ENCODE assay signal across 1 cellular context in genomic region chr5:133993152-133993548, GRCh38.
TF ChIP-seq lines count a peak whose summit lies in the region.

No MANE protein-coding gene starts in this region.

TF ChIP-seq in GM23338, 12 proteins besides CTCF, POLR2A, EP300 and RAD21:
- TF ChIP-seq CREB1 (CRISPR knock-in tag; IDR thresholded peaks at IDR 0.05; ENCODE audit: low read depth) (no peak), STAT1 (IDR thresholded peaks at IDR 0.05; ENCODE audit: unreplicated experiment) (no peak), JUNB (IDR thresholded peaks at IDR 0.05; ENCODE audit: unreplicated experiment) (no peak), EZH2 (IDR thresholded peaks at IDR 0.05; ENCODE audit: low read depth, unreplicated experiment) (no peak), POLR2AphosphoS5 (IDR thresholded peaks at IDR 0.05; ENCODE audit: low read depth) (no peak), NANOG (IDR thresholded peaks at IDR 0.05; ENCODE audit: borderline replicate concordance) (no peak), REST (IDR thresholded peaks at IDR 0.05; ENCODE audit: unreplicated experiment) (no peak), EZH2phosphoT487 (IDR thresholded peaks at IDR 0.05; ENCODE audit: unreplicated experiment) (no peak)
- TF ChIP-seq, protein P1, sequence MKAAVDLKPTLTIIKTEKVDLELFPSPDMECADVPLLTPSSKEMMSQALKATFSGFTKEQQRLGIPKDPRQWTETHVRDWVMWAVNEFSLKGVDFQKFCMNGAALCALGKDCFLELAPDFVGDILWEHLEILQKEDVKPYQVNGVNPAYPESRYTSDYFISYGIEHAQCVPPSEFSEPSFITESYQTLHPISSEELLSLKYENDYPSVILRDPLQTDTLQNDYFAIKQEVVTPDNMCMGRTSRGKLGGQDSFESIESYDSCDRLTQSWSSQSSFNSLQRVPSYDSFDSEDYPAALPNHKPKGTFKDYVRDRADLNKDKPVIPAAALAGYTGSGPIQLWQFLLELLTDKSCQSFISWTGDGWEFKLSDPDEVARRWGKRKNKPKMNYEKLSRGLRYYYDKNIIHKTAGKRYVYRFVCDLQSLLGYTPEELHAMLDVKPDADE (IDR thresholded peaks at IDR 0.05), result no peak
- TF ChIP-seq, protein P2, sequence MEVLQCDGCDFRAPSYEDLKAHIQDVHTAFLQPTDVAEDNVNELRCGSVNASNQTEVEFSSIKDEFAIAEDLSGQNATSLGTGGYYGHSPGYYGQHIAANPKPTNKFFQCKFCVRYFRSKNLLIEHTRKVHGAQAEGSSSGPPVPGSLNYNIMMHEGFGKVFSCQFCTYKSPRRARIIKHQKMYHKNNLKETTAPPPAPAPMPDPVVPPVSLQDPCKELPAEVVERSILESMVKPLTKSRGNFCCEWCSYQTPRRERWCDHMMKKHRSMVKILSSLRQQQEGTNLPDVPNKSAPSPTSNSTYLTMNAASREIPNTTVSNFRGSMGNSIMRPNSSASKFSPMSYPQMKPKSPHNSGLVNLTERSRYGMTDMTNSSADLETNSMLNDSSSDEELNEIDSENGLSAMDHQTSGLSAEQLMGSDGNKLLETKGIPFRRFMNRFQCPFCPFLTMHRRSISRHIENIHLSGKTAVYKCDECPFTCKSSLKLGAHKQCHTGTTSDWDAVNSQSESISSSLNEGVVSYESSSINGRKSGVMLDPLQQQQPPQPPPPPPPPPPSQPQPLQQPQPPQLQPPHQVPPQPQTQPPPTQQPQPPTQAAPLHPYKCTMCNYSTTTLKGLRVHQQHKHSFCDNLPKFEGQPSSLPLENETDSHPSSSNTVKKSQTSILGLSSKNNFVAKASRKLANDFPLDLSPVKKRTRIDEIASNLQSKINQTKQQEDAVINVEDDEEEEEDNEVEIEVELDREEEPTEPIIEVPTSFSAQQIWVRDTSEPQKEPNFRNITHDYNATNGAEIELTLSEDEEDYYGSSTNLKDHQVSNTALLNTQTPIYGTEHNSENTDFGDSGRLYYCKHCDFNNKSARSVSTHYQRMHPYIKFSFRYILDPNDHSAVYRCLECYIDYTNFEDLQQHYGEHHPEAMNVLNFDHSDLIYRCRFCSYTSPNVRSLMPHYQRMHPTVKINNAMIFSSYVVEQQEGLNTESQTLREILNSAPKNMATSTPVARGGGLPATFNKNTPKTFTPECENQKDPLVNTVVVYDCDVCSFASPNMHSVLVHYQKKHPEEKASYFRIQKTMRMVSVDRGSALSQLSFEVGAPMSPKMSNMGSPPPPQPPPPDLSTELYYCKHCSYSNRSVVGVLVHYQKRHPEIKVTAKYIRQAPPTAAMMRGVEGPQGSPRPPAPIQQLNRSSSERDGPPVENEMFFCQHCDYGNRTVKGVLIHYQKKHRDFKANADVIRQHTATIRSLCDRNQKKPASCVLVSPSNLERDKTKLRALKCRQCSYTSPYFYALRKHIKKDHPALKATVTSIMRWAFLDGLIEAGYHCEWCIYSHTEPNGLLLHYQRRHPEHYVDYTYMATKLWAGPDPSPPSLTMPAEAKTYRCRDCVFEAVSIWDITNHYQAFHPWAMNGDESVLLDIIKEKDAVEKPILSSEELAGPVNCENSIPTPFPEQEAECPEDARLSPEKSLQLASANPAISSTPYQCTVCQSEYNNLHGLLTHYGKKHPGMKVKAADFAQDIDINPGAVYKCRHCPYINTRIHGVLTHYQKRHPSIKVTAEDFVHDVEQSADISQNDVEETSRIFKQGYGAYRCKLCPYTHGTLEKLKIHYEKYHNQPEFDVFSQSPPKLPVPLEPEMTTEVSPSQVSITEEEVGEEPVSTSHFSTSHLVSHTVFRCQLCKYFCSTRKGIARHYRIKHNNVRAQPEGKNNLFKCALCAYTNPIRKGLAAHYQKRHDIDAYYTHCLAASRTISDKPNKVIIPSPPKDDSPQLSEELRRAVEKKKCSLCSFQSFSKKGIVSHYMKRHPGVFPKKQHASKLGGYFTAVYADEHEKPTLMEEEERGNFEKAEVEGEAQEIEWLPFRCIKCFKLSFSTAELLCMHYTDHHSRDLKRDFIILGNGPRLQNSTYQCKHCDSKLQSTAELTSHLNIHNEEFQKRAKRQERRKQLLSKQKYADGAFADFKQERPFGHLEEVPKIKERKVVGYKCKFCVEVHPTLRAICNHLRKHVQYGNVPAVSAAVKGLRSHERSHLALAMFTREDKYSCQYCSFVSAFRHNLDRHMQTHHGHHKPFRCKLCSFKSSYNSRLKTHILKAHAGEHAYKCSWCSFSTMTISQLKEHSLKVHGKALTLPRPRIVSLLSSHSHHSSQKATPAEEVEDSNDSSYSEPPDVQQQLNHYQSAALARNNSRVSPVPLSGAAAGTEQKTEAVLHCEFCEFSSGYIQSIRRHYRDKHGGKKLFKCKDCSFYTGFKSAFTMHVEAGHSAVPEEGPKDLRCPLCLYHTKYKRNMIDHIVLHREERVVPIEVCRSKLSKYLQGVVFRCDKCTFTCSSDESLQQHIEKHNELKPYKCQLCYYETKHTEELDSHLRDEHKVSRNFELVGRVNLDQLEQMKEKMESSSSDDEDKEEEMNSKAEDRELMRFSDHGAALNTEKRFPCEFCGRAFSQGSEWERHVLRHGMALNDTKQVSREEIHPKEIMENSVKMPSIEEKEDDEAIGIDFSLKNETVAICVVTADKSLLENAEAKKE (CRISPR knock-in tag; IDR thresholded peaks at IDR 0.05), result no peak
